6 cellular contexts compared by ENCODE assay signal in genomic region chr7:101679653-101680173, GRCh38. TPM values are rescaled to one million over a fixed set of nuclear protein-coding genes. Genes with fewer than 3 reads are reported as not detected.
"Had no signal": no experiment of that assay in that cellular context is flagged by ENCODE, and none has a peak within 500 bp of the region (broad histone marks: within the 10 kb centered on the region; RNA-seq: fewer than 3 reads in every experiment).

No MANE protein-coding gene starts in this region.

RNA-seq across cellular contexts. Expression of gene MYL10, which starts 50.6 kb away (rescaled TPM):
- total RNA-seq: GM23338, H1, HepG2, HFFc6, HT1080 had no signal
- polyA plus RNA-seq: HepG2, IgD-negative memory B cell had no signal
